8 cellular contexts compared by ENCODE assay signal in the genomic region with DNA sequence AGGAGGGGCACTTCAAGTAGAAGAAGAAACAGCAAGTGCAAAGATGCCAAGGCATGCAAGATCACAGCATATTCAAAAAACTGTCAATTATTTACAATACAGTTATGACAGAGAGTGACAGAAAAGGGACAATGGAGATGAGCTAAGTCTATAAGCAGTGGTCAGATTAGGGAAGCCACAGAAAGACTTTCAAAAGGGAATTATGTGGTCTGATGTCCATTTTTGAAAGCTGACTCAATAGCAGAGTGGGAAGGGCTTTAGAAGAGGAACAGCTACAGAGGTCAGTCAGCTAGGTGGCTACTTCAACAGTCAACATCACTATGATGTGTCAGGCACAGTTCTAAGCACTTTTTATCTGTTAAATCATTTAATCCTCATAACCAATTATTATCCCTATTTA. TPM values are rescaled to one million over a fixed set of nuclear protein-coding genes. Genes with fewer than 3 reads are reported as not detected.
DNase-seq lines count a peak whose midpoint lies in the region; ATAC-seq and TF ChIP-seq lines count a peak whose summit lies in the region.

No MANE protein-coding gene starts in this region.

- no peaks in the 10 kb centered on the region for H3K9me3 Mint-ChIP-seq in activated CD8-positive, alpha-beta memory T cell treated with anti-CD3 and anti-CD28 coated beads, Interleukin-2, amount 10 ng/mL, durations not matched to agents 7 days and 5 days (ENCODE audit: low read depth)
- peaks cover 4% of the 10 kb centered on the region for H3K9me3 Mint-ChIP-seq in nephron progenitor cell
- H3K9me3 Mint-ChIP-seq in activated naive CD4-positive, alpha-beta T cell treated with anti-CD3 and anti-CD28 coated beads for 36 hours: peaks cover 3% of the 10 kb centered on the region

- ATAC-seq in activated CD8-positive, alpha-beta memory T cell treated with anti-CD3 and anti-CD28 coated beads, Interleukin-2, amount 10 ng/mL, durations not matched to agents 7 days and 5 days: peak; percentile 30
- peak; percentile 80 for ATAC-seq in HG02870 (IDR thresholded peaks at IDR 0.05; ENCODE audit: unreplicated experiment)

- peaks cover 21% of the 10 kb centered on the region for H3K36me3 Mint-ChIP-seq in activated CD8-positive, alpha-beta memory T cell treated with anti-CD3 and anti-CD28 coated beads, Interleukin-2, amount 10 ng/mL, durations not matched to agents 7 days and 5 days
- H3K36me3 Mint-ChIP-seq in nephron progenitor cell (ENCODE audit: low read depth): peaks cover 43% of the 10 kb centered on the region
- H3K36me3 Mint-ChIP-seq in activated naive CD4-positive, alpha-beta T cell treated with anti-CD3 and anti-CD28 coated beads for 36 hours (ENCODE audit: low read depth): peaks cover 15% of the 10 kb centered on the region

- intact Hi-C loops in activated naive CD4-positive, alpha-beta T cell treated with anti-CD3 and anti-CD28 coated beads for 36 hours (cut with micrococcal nuclease): loop anchor here (2.0 kb wide), 1 partner anchor 89 kb away; no protein-coding TSS in a partner anchor

- peak overlapping the region; percentile 40 for H3K27ac Mint-ChIP-seq in activated CD8-positive, alpha-beta memory T cell treated with anti-CD3 and anti-CD28 coated beads, Interleukin-2, amount 10 ng/mL, durations not matched to agents 7 days and 5 days
- peak overlapping the region; percentile 38 for H3K27ac Mint-ChIP-seq in nephron progenitor cell
- H3K27ac Mint-ChIP-seq in activated naive CD4-positive, alpha-beta T cell treated with anti-CD3 and anti-CD28 coated beads for 36 hours: no peak overlapping the region

- CTCF ChIA-PET in activated CD8-positive, alpha-beta memory T cell treated with anti-CD3 and anti-CD28 coated beads, Interleukin-2, amount 10 ng/mL, durations not matched to agents 7 days and 5 days (lab: Charles Lee): interaction anchor here (0.6 to 5.3 kb wide), 7 partner anchors 17 to 203 kb away, joined by 3 to 59 read pairs (median 4); partner anchors contain the start of gene DDIT4
- CTCF ChIA-PET in activated naive CD4-positive, alpha-beta T cell treated with anti-CD3 and anti-CD28 coated beads for 36 hours (lab: Charles Lee): interaction anchor here (1.1 to 3.2 kb wide), 5 partner anchors 9 to 203 kb away, joined by 3 to 34 read pairs (median 3); partner anchors contain the start of genes ANAPC16 and ASCC1

- H3K4me3 Mint-ChIP-seq in activated CD8-positive, alpha-beta memory T cell treated with anti-CD3 and anti-CD28 coated beads, Interleukin-2, amount 10 ng/mL, durations not matched to agents 7 days and 5 days: no peak overlapping the region
- H3K4me3 Mint-ChIP-seq in nephron progenitor cell: no peak overlapping the region
- no peak overlapping the region for H3K4me3 Mint-ChIP-seq in activated naive CD4-positive, alpha-beta T cell treated with anti-CD3 and anti-CD28 coated beads for 36 hours

- DNase-seq in activated CD8-positive, alpha-beta memory T cell treated with anti-CD3 and anti-CD28 coated beads, Interleukin-2, amount 10 ng/mL, durations not matched to agents 7 days and 5 days: no peak
- DNase-seq in activated CD8-positive, alpha-beta memory T cell treated with anti-CD3 and anti-CD28 coated beads, Interleukin-2, amount 50 U/mL, for 48 hours: no peak
- peak; percentile 79 for DNase-seq in SKM-1 treated with dmso at 0.1 percent for 144 hours (lab: John Stamatoyannopoulos, UW; ENCODE audit: unreplicated experiment)
- DNase-seq in nephron progenitor cell: no peak
- no peak for DNase-seq in activated naive CD4-positive, alpha-beta T cell treated with anti-CD3 and anti-CD28 coated beads for 36 hours
- DNase-seq in HUDEP-2 (lab: John Stamatoyannopoulos, UW; ENCODE audit: unreplicated experiment in 76 of 76): no peak
- DNase-seq in HPDE6-E6E7 (ENCODE audit: extremely low spot score): no peak

- no peak for TF ChIP-seq CTCF in nephron progenitor cell (IDR thresholded peaks at IDR 0.05)

- H3K27me3 Mint-ChIP-seq in activated CD8-positive, alpha-beta memory T cell treated with anti-CD3 and anti-CD28 coated beads, Interleukin-2, amount 10 ng/mL, durations not matched to agents 7 days and 5 days: no peaks in the 10 kb centered on the region
- peaks cover 3% of the 10 kb centered on the region for H3K27me3 Mint-ChIP-seq in nephron progenitor cell (ENCODE audit: low read depth, poor library complexity)
- no peaks in the 10 kb centered on the region for H3K27me3 Mint-ChIP-seq in activated naive CD4-positive, alpha-beta T cell treated with anti-CD3 and anti-CD28 coated beads for 36 hours (ENCODE audit: low read depth)

- H3K4me1 Mint-ChIP-seq in activated CD8-positive, alpha-beta memory T cell treated with anti-CD3 and anti-CD28 coated beads, Interleukin-2, amount 10 ng/mL, durations not matched to agents 7 days and 5 days: peaks cover 37% of the 10 kb centered on the region
- H3K4me1 Mint-ChIP-seq in nephron progenitor cell: peaks cover 13% of the 10 kb centered on the region
- H3K4me1 Mint-ChIP-seq in activated naive CD4-positive, alpha-beta T cell treated with anti-CD3 and anti-CD28 coated beads for 36 hours (ENCODE audit: low read depth): peaks cover 39% of the 10 kb centered on the region

RNA-seq across cellular contexts. Expression of gene SPOCK2, which starts 45.2 kb away (rescaled TPM):
- 100 to 1,000 TPM in 1 of 2 experiments, 10 to 100 TPM in 1; 51.9 to 127 TPM for total RNA-seq in activated CD8-positive, alpha-beta memory T cell treated with anti-CD3 and anti-CD28 coated beads, Interleukin-2, amount 10 ng/mL, durations not matched to agents 7 days and 5 days
- total RNA-seq in activated naive CD4-positive, alpha-beta T cell treated with anti-CD3 and anti-CD28 coated beads for 36 hours: 100 to 1,000 TPM; 205 to 208 TPM
